12 cellular contexts compared by ENCODE assay signal in genomic region chr22:45296628-45297297, GRCh38. TPM values are rescaled to one million over a fixed set of nuclear protein-coding genes. Genes with fewer than 3 reads are reported as not detected.
DNase-seq lines count a peak whose midpoint lies in the region; ATAC-seq and TF ChIP-seq lines count a peak whose summit lies in the region.
"Had no signal": no experiment of that assay in that cellular context is flagged by ENCODE, and none has a peak within 500 bp of the region (broad histone marks: within the 10 kb centered on the region; RNA-seq: fewer than 3 reads in every experiment).

No MANE protein-coding gene starts in this region.

- H3K9me3 ChIP-seq in DOHH2 (ENCODE audit: control insufficient read depth, insufficient read depth, low read length), result no peaks in the 10 kb centered on the region
- no peaks in the 10 kb centered on the region for H3K9me3 ChIP-seq in Karpas-422 (ENCODE audit: low read length)

- H3K4me1 Mint-ChIP-seq in activated T-helper 2 cell treated with anti-CD3 and anti-CD28 coated beads, Interferon-gamma antibody, Interleukin-2, Interleukin-4, amounts not matched to agents 10 μg/mL and 5 μg/mL and 100 μg/mL, durations not matched to agents 14 hours and 24 hours and 36 hours (ENCODE audit: low read depth), result peaks cover 6% of the 10 kb centered on the region
- peaks cover 15 to 40% (median 36%) of the 10 kb centered on the region in 4 donors for H3K4me1 Mint-ChIP-seq in naive thymus-derived CD8-positive, alpha-beta T cell

- TF ChIP-seq POLR2A in NB4 (IDR thresholded peaks at IDR 0.05; ENCODE audit: extremely low read depth, insufficient read length), result no peak

- TF ChIP-seq CTCF in DOHH2 (IDR thresholded peaks at IDR 0.05; ENCODE audit: low read depth, low read length, poor library complexity, severe bottlenecking) (no peak), NB4 (IDR thresholded peaks at IDR 0.05; ENCODE audit: low read depth, low read length) (no peak)

- intact Hi-C loops in activated T-helper 2 cell treated with anti-CD3 and anti-CD28 coated beads, Interferon-gamma antibody, Interleukin-2, Interleukin-4, amounts not matched to agents 10 μg/mL and 5 μg/mL and 100 μg/mL, durations not matched to agents 14 hours and 24 hours and 36 hours (cut with micrococcal nuclease), result no loop called here

- H4K20me1 ChIP-seq in DOHH2 (ENCODE audit: control insufficient read depth, insufficient read depth, low read depth, low read length), result no peaks in the 10 kb centered on the region
- H4K20me1 ChIP-seq in Karpas-422 (ENCODE audit: insufficient read depth, low read depth, low read length), result no peaks in the 10 kb centered on the region

- POLR2A ChIA-PET in naive thymus-derived CD8-positive, alpha-beta T cell (lab: Charles Lee), result interaction anchor here (0.5 to 4.0 kb wide), 9 partner anchors 8 to 716 kb away, joined by 3 to 48 read pairs (median 4); partner anchors contain the start of gene FAM118A

- no peaks in the 10 kb centered on the region for H3K79me2 ChIP-seq in DOHH2 (ENCODE audit: control insufficient read depth, low read length)
- H3K79me2 ChIP-seq in Karpas-422 (ENCODE audit: low read length), result no peaks in the 10 kb centered on the region

- H2AFZ ChIP-seq in Karpas-422 (ENCODE audit: low read length), result no peak overlapping the region

- no peaks in the 10 kb centered on the region for H3K9me3 Mint-ChIP-seq in activated T-helper 2 cell treated with anti-CD3 and anti-CD28 coated beads, Interferon-gamma antibody, Interleukin-2, Interleukin-4, amounts not matched to agents 10 μg/mL and 5 μg/mL and 100 μg/mL, durations not matched to agents 14 hours and 24 hours and 36 hours
- no peaks in the 10 kb centered on the region for H3K9me3 Mint-ChIP-seq in naive thymus-derived CD8-positive, alpha-beta T cell
- H3K9me3 Mint-ChIP-seq: immature natural killer cell had no signal

- H3K4me1 ChIP-seq in DOHH2 (ENCODE audit: control insufficient read depth, low read length), result peaks cover 9% of the 10 kb centered on the region
- no peaks in the 10 kb centered on the region for H3K4me1 ChIP-seq in Karpas-422 (ENCODE audit: low read length)

- no peaks in the 10 kb centered on the region for H3K9me2 ChIP-seq in DOHH2 (replicated peaks; ENCODE audit: control insufficient read depth, low read length)
- no peaks in the 10 kb centered on the region for H3K9me2 ChIP-seq in Karpas-422 (replicated peaks; ENCODE audit: insufficient read depth, low read length)

- H3K4me2 ChIP-seq in DOHH2 (ENCODE audit: low read length) (peak overlapping the region; percentile 52), Karpas-422 (ENCODE audit: low read depth, low read length, poor library complexity, severe bottlenecking) (no peak overlapping the region)

- no peaks in the 10 kb centered on the region for H3K36me3 Mint-ChIP-seq in activated T-helper 2 cell treated with anti-CD3 and anti-CD28 coated beads, Interferon-gamma antibody, Interleukin-2, Interleukin-4, amounts not matched to agents 10 μg/mL and 5 μg/mL and 100 μg/mL, durations not matched to agents 14 hours and 24 hours and 36 hours (ENCODE audit: low read depth)
- no peaks in the 10 kb centered on the region for H3K36me3 Mint-ChIP-seq in naive thymus-derived CD8-positive, alpha-beta T cell
- H3K36me3 Mint-ChIP-seq: immature natural killer cell had no signal

- no peak overlapping the region for H3K4me3 Mint-ChIP-seq in activated T-helper 2 cell treated with anti-CD3 and anti-CD28 coated beads, Interferon-gamma antibody, Interleukin-2, Interleukin-4, amounts not matched to agents 10 μg/mL and 5 μg/mL and 100 μg/mL, durations not matched to agents 14 hours and 24 hours and 36 hours (ENCODE audit: low read depth)
- peak overlapping the region; percentile 15 to 81 (median 64) for H3K4me3 Mint-ChIP-seq in naive thymus-derived CD8-positive, alpha-beta T cell
- H3K4me3 Mint-ChIP-seq: immature natural killer cell had no signal

- H3K36me3 ChIP-seq in DOHH2 (ENCODE audit: control insufficient read depth, low read length) (no peaks in the 10 kb centered on the region), Karpas-422 (ENCODE audit: insufficient read depth, low read length) (no peaks in the 10 kb centered on the region)

- H3F3A ChIP-seq in DOHH2 (ENCODE audit: control insufficient read depth, insufficient read depth), result no peaks in the 10 kb centered on the region

- H3K27me3 ChIP-seq in DOHH2 (ENCODE audit: control insufficient read depth, low read length), result peaks cover 13% of the 10 kb centered on the region; the same call in 1 of the 2 replicates
- no peaks in the 10 kb centered on the region for H3K27me3 ChIP-seq in Karpas-422 (ENCODE audit: low read length)

- peak; percentile 97 to 98 for ATAC-seq in naive thymus-derived CD8-positive, alpha-beta T cell
- ATAC-seq in GM18867 (IDR thresholded peaks at IDR 0.05; ENCODE audit: unreplicated experiment), result no peak

- no peak overlapping the region for H3K9ac ChIP-seq in Karpas-422 (ENCODE audit: low read length)

- H3K4me3 ChIP-seq in DOHH2 (ENCODE audit: low read length), result peak overlapping the region; percentile 30
- no peak overlapping the region for H3K4me3 ChIP-seq in NB4 (ENCODE audit: low read depth, low read length)
- no peak overlapping the region for H3K4me3 ChIP-seq in Karpas-422 (ENCODE audit: low read length)

- no peak overlapping the region for H3K27ac ChIP-seq in DOHH2 (ENCODE audit: low read depth, low read length)
- H3K27ac ChIP-seq in Karpas-422 (ENCODE audit: low read length), result no peak overlapping the region
- H3K27ac ChIP-seq: HL-60 had no signal

- H3K27ac Mint-ChIP-seq in activated T-helper 2 cell treated with anti-CD3 and anti-CD28 coated beads, Interferon-gamma antibody, Interleukin-2, Interleukin-4, amounts not matched to agents 10 μg/mL and 5 μg/mL and 100 μg/mL, durations not matched to agents 14 hours and 24 hours and 36 hours, result no peak overlapping the region
- H3K27ac Mint-ChIP-seq in naive thymus-derived CD8-positive, alpha-beta T cell, result peak overlapping the region; percentile 87 to 96 (median 91)
- H3K27ac Mint-ChIP-seq: immature natural killer cell had no signal

- peaks cover 2% of the 10 kb centered on the region for H3K27me3 Mint-ChIP-seq in activated T-helper 2 cell treated with anti-CD3 and anti-CD28 coated beads, Interferon-gamma antibody, Interleukin-2, Interleukin-4, amounts not matched to agents 10 μg/mL and 5 μg/mL and 100 μg/mL, durations not matched to agents 14 hours and 24 hours and 36 hours (ENCODE audit: low read depth)
- no peaks in the 10 kb centered on the region for H3K27me3 Mint-ChIP-seq in naive thymus-derived CD8-positive, alpha-beta T cell

- peak; percentile 30 for DNase-seq in NB4 (ENCODE audit: low read depth)
- peak; percentile 28 for DNase-seq in activated T-helper 2 cell treated with anti-CD3 and anti-CD28 coated beads, Interferon-gamma antibody, Interleukin-2, Interleukin-4, amounts not matched to agents 10 μg/mL and 5 μg/mL and 100 μg/mL, durations not matched to agents 14 hours and 24 hours and 36 hours (ENCODE audit: low spot score)
- peak; percentile 17 to 82 (median 55) for DNase-seq in naive thymus-derived CD8-positive, alpha-beta T cell
- DNase-seq in Karpas-422, result no peak
- DNase-seq in HPDE6-E6E7 (ENCODE audit: extremely low spot score), result no peak
- DNase-seq in NCI-H2196 (lab: John Stamatoyannopoulos, UW; ENCODE audit: unreplicated experiment), result no peak
- DNase-seq: NCI-H1417 treated with DMSO at 0.1 percent for 48 hours, NCI-H748 treated with DMSO at 0.1 percent for 48 hours had no signal

RNA-seq across cellular contexts. Expression of gene UPK3A, which starts 12.0 kb away (rescaled TPM):
- total RNA-seq in activated T-helper 2 cell treated with anti-CD3 and anti-CD28 coated beads, Interferon-gamma antibody, Interleukin-2, Interleukin-4, amounts not matched to agents 10 μg/mL and 5 μg/mL and 100 μg/mL, durations not matched to agents 14 hours and 24 hours and 36 hours, result not detected in 2 replicates
- not detected for total RNA-seq in naive thymus-derived CD8-positive, alpha-beta T cell
- not detected for polyA plus RNA-seq in naive thymus-derived CD8-positive, alpha-beta T cell
- not detected in 2 replicates for total RNA-seq in Karpas-422 (2014; rRNA removed; shearing (Covaris generic); ENCODE audit: low replicate concordance)

RNA-seq across cellular contexts. Expression of gene FAM118A, which starts 13.0 kb away (rescaled TPM):
- 30.7 and 37.5 TPM in 2 replicates for total RNA-seq in activated T-helper 2 cell treated with anti-CD3 and anti-CD28 coated beads, Interferon-gamma antibody, Interleukin-2, Interleukin-4, amounts not matched to agents 10 μg/mL and 5 μg/mL and 100 μg/mL, durations not matched to agents 14 hours and 24 hours and 36 hours
- 10 to 100 TPM; 82.8 to 88.5 TPM for total RNA-seq in naive thymus-derived CD8-positive, alpha-beta T cell
- 10 to 100 TPM; 33.2 to 67.8 (median 48.1) TPM for polyA plus RNA-seq in naive thymus-derived CD8-positive, alpha-beta T cell
- total RNA-seq in Karpas-422 (2014; rRNA removed; shearing (Covaris generic); ENCODE audit: low replicate concordance), result 72.2 and 83.3 TPM in 2 replicates

RNA-seq across cellular contexts. Expression of gene KIAA0930, which starts 56.1 kb away (rescaled TPM):
- 39.5 and 45.2 TPM in 2 replicates for total RNA-seq in activated T-helper 2 cell treated with anti-CD3 and anti-CD28 coated beads, Interferon-gamma antibody, Interleukin-2, Interleukin-4, amounts not matched to agents 10 μg/mL and 5 μg/mL and 100 μg/mL, durations not matched to agents 14 hours and 24 hours and 36 hours
- total RNA-seq in naive thymus-derived CD8-positive, alpha-beta T cell, result 10 to 100 TPM; 28.5 to 29.1 TPM
- polyA plus RNA-seq in naive thymus-derived CD8-positive, alpha-beta T cell, result 1 to 10 TPM in 2 of 3 donors, under 1 TPM in 1; 0.87 to 2.9 (median 2.6) TPM
- total RNA-seq in Karpas-422 (2014; rRNA removed; shearing (Covaris generic); ENCODE audit: low replicate concordance), result 19.3 and 33.5 TPM in 2 replicates

Comparison
In these comparisons a context has a peak if more than half of its experiments do, and no peak if none do; other contexts are left out.
1. DNase-seq: peak in NB4 (single experiment), activated T-helper 2 cell treated with anti-CD3 and anti-CD28 coated beads, Interferon-gamma antibody, Interleukin-2, Interleukin-4, amounts not matched to agents 10 μg/mL and 5 μg/mL and 100 μg/mL, durations not matched to agents 14 hours and 24 hours and 36 hours (single experiment) and naive thymus-derived CD8-positive, alpha-beta T cell (10 of 10); none in Karpas-422 (single experiment), HPDE6-E6E7 (single experiment) and NCI-H2196 (single experiment).